ENCODE assay signal across 1 cellular context in genomic region chr9:114270120-114270975, GRCh38.
TF ChIP-seq lines count a peak whose summit lies in the region.

No MANE protein-coding gene starts in this region.

TF ChIP-seq in GM12878, 131 proteins besides CTCF, POLR2A, EP300 and RAD21 (continued from another document):
- TF ChIP-seq SKIL (IDR thresholded peaks at IDR 0.05; ENCODE audit: low read depth, poor library complexity, severe bottlenecking) (no peak), ZNF217 (IDR thresholded peaks at IDR 0.05) (no peak), RUNX3 (IDR thresholded peaks at IDR 0.05; ENCODE audit: low read length) (no peak), PRDM15 (CRISPR knock-in tag; IDR thresholded peaks at IDR 0.05) (no peak), POLR2AphosphoS2 (IDR thresholded peaks at IDR 0.05; ENCODE audit: low read depth, low read length) (no peak), SUPT20H (IDR thresholded peaks at IDR 0.05; ENCODE audit: borderline replicate concordance, control insufficient read depth, low read depth, low read length) (no peak), SIX5 (IDR thresholded peaks at IDR 0.05; ENCODE audit: low read depth, low read length, severe bottlenecking) (no peak), JUND (IDR thresholded peaks at IDR 0.05; ENCODE audit: low read depth, low read length) (no peak), HDAC6 (IDR thresholded peaks at IDR 0.05; ENCODE audit: unreplicated experiment) (no peak), YBX1 (IDR thresholded peaks at IDR 0.05) (no peak), NR2C2 (IDR thresholded peaks at IDR 0.05; ENCODE audit: borderline replicate concordance, control insufficient read depth, insufficient read length, low read depth) (no peak), NRF1 (conservative IDR thresholded peaks at IDR 0.05; ENCODE audit: low read depth, low read length) (no peak), E4F1 (IDR thresholded peaks at IDR 0.05; ENCODE audit: borderline replicate concordance, partially characterized antibody) (no peak)
